In the genomic region with DNA sequence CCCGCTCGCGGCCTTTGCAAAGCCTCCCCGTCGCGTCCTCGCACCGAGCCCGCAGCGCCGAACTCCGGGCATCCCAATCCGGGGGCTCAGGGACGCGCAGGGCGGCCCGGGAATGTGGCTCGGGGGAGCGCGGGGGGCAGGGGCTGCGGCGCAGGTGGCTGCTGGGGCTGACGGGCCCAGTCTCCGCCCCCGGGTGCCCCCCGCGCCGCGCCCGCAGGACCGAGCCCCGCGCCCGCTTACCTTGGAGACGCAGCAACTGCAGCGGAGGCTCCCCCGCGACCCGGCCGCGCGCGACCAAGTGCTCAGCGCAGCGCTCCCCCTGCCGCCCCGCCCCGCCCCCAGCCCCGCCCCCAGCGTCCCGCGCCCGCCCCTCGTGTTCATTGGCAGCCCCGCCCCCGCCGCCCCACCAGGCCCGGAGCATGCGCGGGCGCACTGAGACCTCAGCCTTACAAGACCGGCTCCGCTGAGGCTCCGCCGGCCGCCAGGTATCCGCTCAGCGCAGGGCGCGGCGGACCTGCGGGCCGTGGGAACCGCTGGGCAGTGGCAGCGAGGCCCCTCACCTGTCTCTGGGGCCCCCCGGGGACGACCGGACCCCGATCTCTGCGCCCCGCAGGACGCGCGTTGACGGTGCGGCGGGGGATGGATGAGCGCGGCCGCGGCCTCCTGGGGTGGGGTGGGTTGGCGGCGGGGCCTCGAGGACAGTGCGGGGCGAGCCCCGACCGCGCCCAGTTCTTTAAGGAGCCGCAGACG, we compare ENCODE assay signal across 1 cellular context.
A peak's percentile ranks its signal among the peaks of the same experiment; 100 is the strongest.
TF ChIP-seq lines count a peak whose summit lies in the region.

A gene with protein sequence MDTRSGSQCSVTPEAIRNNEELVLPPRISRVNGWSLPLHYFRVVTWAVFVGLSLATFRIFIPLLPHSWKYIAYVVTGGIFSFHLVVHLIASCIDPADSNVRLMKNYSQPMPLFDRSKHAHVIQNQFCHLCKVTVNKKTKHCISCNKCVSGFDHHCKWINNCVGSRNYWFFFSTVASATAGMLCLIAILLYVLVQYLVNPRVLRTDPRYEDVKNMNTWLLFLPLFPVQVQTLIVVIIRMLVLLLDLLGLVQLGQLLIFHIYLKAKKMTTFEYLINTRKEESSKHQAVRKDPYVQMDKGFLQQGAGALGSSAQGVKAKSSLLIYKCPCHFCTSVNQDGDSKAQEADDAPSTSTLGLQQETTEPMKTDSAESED (minus strand): TSS at position 302 of the 750 bp plus-strand sequence. CDS start 17,810 bp downstream, outside the sequence.

TF ChIP-seq in GM12878, 131 proteins besides CTCF, POLR2A, EP300 and RAD21:
- TF ChIP-seq EGR1 (IDR thresholded peaks at IDR 0.05; ENCODE audit: borderline replicate concordance in 1 of 2, low read depth in 2 of 2, low read length in 2 of 2) (peak in 1 of 2 experiments; percentile 64; a peak in 2 of 3 replicates), NRF1 (conservative IDR thresholded peaks at IDR 0.05; ENCODE audit: low read depth, low read length) (peak; percentile 38; the same call in 1 of the 2 replicates)
